ENCODE assay signal across 11 cellular contexts in genomic region chr13:94344126-94344863, GRCh38.
A peak's percentile ranks its signal among the peaks of the same experiment; 100 is the strongest.
DNase-seq lines count a peak whose midpoint lies in the region; ATAC-seq and TF ChIP-seq lines count a peak whose summit lies in the region.
"Had no signal": no experiment of that assay in that cellular context is flagged by ENCODE, and none has a peak within 500 bp of the region (broad histone marks: within the 10 kb centered on the region; RNA-seq: fewer than 3 reads in every experiment).

No MANE protein-coding gene starts in this region.

- H2AFZ ChIP-seq in hepatocyte: no peak overlapping the region

- H3K36me3 ChIP-seq in H7 (replicated peaks; ENCODE audit: control insufficient read depth, insufficient read depth, low read length) (no peaks in the 10 kb centered on the region), hepatocyte (replicated peaks; ENCODE audit: insufficient read depth, low read depth) (no peaks in the 10 kb centered on the region), psoas muscle (ENCODE audit: insufficient read depth in 1 of 2, low read depth in 1 of 2) (no peaks in the 10 kb centered on the region), ascending aorta (no peaks in the 10 kb centered on the region)

- TF ChIP-seq CTCF in hepatocyte (IDR thresholded peaks at IDR 0.05; ENCODE audit: poor library complexity) (no peak), psoas muscle (IDR thresholded peaks at IDR 0.05) (no peak), ascending aorta (IDR thresholded peaks at IDR 0.05) (no peak)

- H3K4me2 ChIP-seq in hepatocyte: peak overlapping the region; percentile 34

- no peaks in the 10 kb centered on the region for H3K27me3 ChIP-seq in H7 (ENCODE audit: control insufficient read depth, insufficient read depth, low read length)
- no peaks in the 10 kb centered on the region for H3K27me3 ChIP-seq in hepatocyte
- no peaks in the 10 kb centered on the region for H3K27me3 ChIP-seq in psoas muscle (ENCODE audit: insufficient read depth in 3 of 3, low read length in 2 of 3)
- no peaks in the 10 kb centered on the region for H3K27me3 ChIP-seq in ascending aorta

- H3K27ac ChIP-seq in hepatocyte (peak overlapping the region; percentile 62), psoas muscle (no peak overlapping the region), ascending aorta (peak overlapping the region in 1 of 2 donors; percentile 10)

- 44% methylated on average over 8 of the region's 8 CpGs for WGBS in hepatocyte (ENCODE audit: low lambda C conversion rate, missing lambda C conversion rate)
- 34 to 44% (median 44%) methylated on average over 8 of the region's 8 CpGs for WGBS in psoas muscle, 3 donors

- H4K20me1 ChIP-seq in hepatocyte (ENCODE audit: insufficient read depth, poor library complexity, severe bottlenecking): no peaks in the 10 kb centered on the region

- ATAC-seq in sciatic nerve (peak; percentile 36), psoas muscle (no peak), HG03159 (IDR thresholded peaks at IDR 0.05; ENCODE audit: unreplicated experiment) (no peak)

- no peaks in the 10 kb centered on the region for H3K9me3 ChIP-seq in hepatocyte (ENCODE audit: low read depth)
- no peaks in the 10 kb centered on the region for H3K9me3 ChIP-seq in psoas muscle
- no peaks in the 10 kb centered on the region for H3K9me3 ChIP-seq in ascending aorta

- DNase-seq in H7: peak; percentile 10
- peak; percentile 55 for DNase-seq in amniotic epithelial cell (ENCODE audit: low read depth)
- DNase-seq in hepatocyte (ENCODE audit: low spot score): no peak
- no peak for DNase-seq in sciatic nerve (ENCODE audit: low spot score)
- no peak for DNase-seq in RPMI8226
- no peak for DNase-seq in psoas muscle
- no peak for DNase-seq in ascending aorta (ENCODE audit: low spot score in 2 of 2)
- DNase-seq: CD8-positive, alpha-beta memory T cell; naive B cell; NCI-H2081 treated with DMSO at 0.1 percent for 48 hours had no signal

- H3K4me1 ChIP-seq in hepatocyte (ENCODE audit: insufficient read depth) (peaks cover 28% of the 10 kb centered on the region), psoas muscle (no peaks in the 10 kb centered on the region), ascending aorta (peaks cover 0 to 7% of the 10 kb centered on the region in 2 donors)

- H3K4me3 ChIP-seq in H7 (ENCODE audit: insufficient read depth, low read depth, low read length): no peak overlapping the region
- H3K4me3 ChIP-seq in hepatocyte: no peak overlapping the region
- H3K4me3 ChIP-seq in psoas muscle: no peak overlapping the region
- H3K4me3 ChIP-seq in ascending aorta: peak overlapping the region in 1 of 2 donors; percentile 35

- no peaks in the 10 kb centered on the region for H3K9me2 ChIP-seq in hepatocyte (replicated peaks; ENCODE audit: insufficient read depth)

- intact Hi-C loops in sciatic nerve (cut with DNase I) (no loop called here), psoas muscle (cut with DNase I) (no loop called here), ascending aorta (cut with DNase I) (loop anchor here (5.0 to 10.0 kb wide), 2 partner anchors 569 to 1117 kb away; partner anchors contain the start of gene GPC6)

- no peaks in the 10 kb centered on the region for H3K79me2 ChIP-seq in hepatocyte

Comparison
In these comparisons a context has a peak if more than half of its experiments do, and no peak if none do; other contexts are left out.
1. DNase-seq: peak in H7 (single experiment) and amniotic epithelial cell (single experiment); none in hepatocyte (single experiment), sciatic nerve (single experiment), RPMI8226 (single experiment), psoas muscle (0 of 2) and ascending aorta (0 of 2).